ENCODE assay signal across 17 cellular contexts in genomic region chr1:206805357-206805756, GRCh38. TPM values are rescaled to one million over a fixed set of nuclear protein-coding genes. Genes with fewer than 3 reads are reported as not detected.
DNase-seq lines count a peak whose midpoint lies in the region; ATAC-seq and TF ChIP-seq lines count a peak whose summit lies in the region.
"Had no signal": no experiment of that assay in that cellular context is flagged by ENCODE, and none has a peak within 500 bp of the region (broad histone marks: within the 10 kb centered on the region; RNA-seq: fewer than 3 reads in every experiment).

No MANE protein-coding gene starts in this region.

- H3K4me3 ChIP-seq in A673 (ENCODE audit: low read depth, low read length, poor library complexity, severe bottlenecking), result no peak overlapping the region

- H3K27ac Mint-ChIP-seq in activated CD4-positive, alpha-beta T cell treated with anti-CD3 and anti-CD28 coated beads for 36 hours, result peak overlapping the region; percentile 24
- H3K27ac Mint-ChIP-seq in stimulated activated naive CD8-positive, alpha-beta T cell treated with anti-CD3 and anti-CD28 coated beads, Interleukin-15, amount 100 ng/mL, for 72 hours, result no peak overlapping the region
- H3K27ac Mint-ChIP-seq in activated naive CD8-positive, alpha-beta T cell treated with anti-CD3 and anti-CD28 coated beads for 36 hours, result peak overlapping the region; percentile 28

- CTCF ChIA-PET in activated CD4-positive, alpha-beta T cell treated with anti-CD3 and anti-CD28 coated beads for 36 hours (lab: Charles Lee), result interaction anchor here (0.8 to 9.9 kb wide), 24 partner anchors 10 to 196 kb away, joined by 3 to 198 read pairs (median 4); partner anchors contain the start of genes IL19 and IL20
- CTCF ChIA-PET in A673 (lab: Charles Lee), result no interaction called here

- no peak overlapping the region for H3K27ac ChIP-seq in A673 (ENCODE audit: low read depth, low read length, poor library complexity, severe bottlenecking)
- H3K27ac ChIP-seq: RWPE1 had no signal

- H3K27me3 Mint-ChIP-seq in activated CD4-positive, alpha-beta T cell treated with anti-CD3 and anti-CD28 coated beads for 36 hours, result peaks cover 9% of the 10 kb centered on the region
- H3K27me3 Mint-ChIP-seq in stimulated activated naive CD8-positive, alpha-beta T cell treated with anti-CD3 and anti-CD28 coated beads, Interleukin-15, amount 100 ng/mL, for 72 hours, result no peaks in the 10 kb centered on the region
- no peaks in the 10 kb centered on the region for H3K27me3 Mint-ChIP-seq in activated naive CD8-positive, alpha-beta T cell treated with anti-CD3 and anti-CD28 coated beads for 36 hours

- ATAC-seq in activated CD4-positive, alpha-beta T cell treated with anti-CD3 and anti-CD28 coated beads for 36 hours, result no peak
- ATAC-seq in stimulated activated naive CD8-positive, alpha-beta T cell treated with anti-CD3 and anti-CD28 coated beads, Interleukin-15, amount 100 ng/mL, for 72 hours, result no peak
- no peak for ATAC-seq in stimulated activated naive CD8-positive, alpha-beta T cell treated with anti-CD3 and anti-CD28 coated beads, Interleukin-15, Interleukin-2, amounts not matched to agents 100 U/mL and 50 U/mL, for 24 hours

- POLR2A ChIA-PET in activated CD4-positive, alpha-beta T cell treated with anti-CD3 and anti-CD28 coated beads for 36 hours (lab: Charles Lee), result interaction anchor here (1.0 kb wide), 1 partner anchor 12 kb away, joined by 3 read pairs; no protein-coding TSS in a partner anchor
- POLR2A ChIA-PET in A673 (lab: Charles Lee; ENCODE audit: low non-redundant PET), result no interaction called here

- H3K4me1 Mint-ChIP-seq in activated CD4-positive, alpha-beta T cell treated with anti-CD3 and anti-CD28 coated beads for 36 hours, result peaks cover 66% of the 10 kb centered on the region
- peaks cover 80% of the 10 kb centered on the region for H3K4me1 Mint-ChIP-seq in stimulated activated naive CD8-positive, alpha-beta T cell treated with anti-CD3 and anti-CD28 coated beads, Interleukin-15, amount 100 ng/mL, for 72 hours
- H3K4me1 Mint-ChIP-seq in activated naive CD8-positive, alpha-beta T cell treated with anti-CD3 and anti-CD28 coated beads for 36 hours, result peaks cover 76% of the 10 kb centered on the region

- H3K9me3 Mint-ChIP-seq in activated CD4-positive, alpha-beta T cell treated with anti-CD3 and anti-CD28 coated beads for 36 hours (ENCODE audit: low read depth), result no peaks in the 10 kb centered on the region
- H3K9me3 Mint-ChIP-seq in stimulated activated naive CD8-positive, alpha-beta T cell treated with anti-CD3 and anti-CD28 coated beads, Interleukin-15, amount 100 ng/mL, for 72 hours, result no peaks in the 10 kb centered on the region
- no peaks in the 10 kb centered on the region for H3K9me3 Mint-ChIP-seq in activated naive CD8-positive, alpha-beta T cell treated with anti-CD3 and anti-CD28 coated beads for 36 hours

- intact Hi-C loops in activated CD4-positive, alpha-beta T cell treated with anti-CD3 and anti-CD28 coated beads for 36 hours (cut with DNase I, micrococcal nuclease), result loop anchor here (5.0 to 10.0 kb wide), 3 partner anchors 168 to 1019 kb away; partner anchors contain the start of gene DYRK3 (in 1 of the 2)
- intact Hi-C loops in A673 (cut with micrococcal nuclease; ENCODE audit: unreplicated experiment), result no loop called here

- H3K27me3 ChIP-seq in A673 (replicated peaks; ENCODE audit: insufficient read depth, low read depth, low read length, poor library complexity), result peaks cover 8% of the 10 kb centered on the region

- no peaks in the 10 kb centered on the region for H3K4me1 ChIP-seq in A673 (ENCODE audit: insufficient read depth, low read length, poor library complexity, severe bottlenecking)

- H3K36me3 Mint-ChIP-seq in activated CD4-positive, alpha-beta T cell treated with anti-CD3 and anti-CD28 coated beads for 36 hours (ENCODE audit: low read depth), result no peaks in the 10 kb centered on the region
- no peaks in the 10 kb centered on the region for H3K36me3 Mint-ChIP-seq in activated naive CD8-positive, alpha-beta T cell treated with anti-CD3 and anti-CD28 coated beads for 36 hours

- no peaks in the 10 kb centered on the region for H3K36me3 ChIP-seq in A673 (ENCODE audit: insufficient read depth, low read length, poor library complexity, severe bottlenecking)

- no peak for DNase-seq in activated CD4-positive, alpha-beta T cell treated with anti-CD3 and anti-CD28 coated beads for 36 hours
- no peak for DNase-seq in activated CD4-positive, alpha-beta T cell treated with anti-CD3 and anti-CD28 coated beads, Interleukin-2, amount 50 U/mL, for 48 hours
- DNase-seq in stimulated activated naive CD8-positive, alpha-beta T cell treated with anti-CD3 and anti-CD28 coated beads, Interleukin-15, amount 100 ng/mL, for 72 hours, result no peak
- no peak for DNase-seq in stimulated activated naive CD8-positive, alpha-beta T cell treated with anti-CD3 and anti-CD28 coated beads, Interleukin-15, Interleukin-2, amounts not matched to agents 100 U/mL and 50 U/mL, for 24 hours
- no peak for DNase-seq in activated naive CD8-positive, alpha-beta T cell treated with anti-CD3 and anti-CD28 coated beads for 36 hours
- DNase-seq in glomerular visceral epithelial cell (ENCODE audit: extremely low spot score) (no peak), NCI-H146 (lab: John Stamatoyannopoulos, UW) (no peak), A673 (ENCODE audit: low spot score) (no peak)
- DNase-seq: 8988T, GF-D8, KBM-7, NCI-H1436, NCI-H2029 treated with DMSO at 0.1 percent for 48 hours, NCI-H446 treated with DMSO at 0.1 percent for 48 hours had no signal

- no TSS peak for BruUV-seq in A673 (replicated peaks; lab: Mats Ljungman, UMichigan)

- H3K4me3 Mint-ChIP-seq in activated CD4-positive, alpha-beta T cell treated with anti-CD3 and anti-CD28 coated beads for 36 hours, result no peak overlapping the region
- H3K4me3 Mint-ChIP-seq in stimulated activated naive CD8-positive, alpha-beta T cell treated with anti-CD3 and anti-CD28 coated beads, Interleukin-15, amount 100 ng/mL, for 72 hours, result peak overlapping the region; percentile 23 to 30
- H3K4me3 Mint-ChIP-seq in activated naive CD8-positive, alpha-beta T cell treated with anti-CD3 and anti-CD28 coated beads for 36 hours, result no peak overlapping the region

- no peak for TF ChIP-seq CTCF in A673 (conservative IDR thresholded peaks at IDR 0.05; ENCODE audit: low read depth, low read length)

- no peaks in the 10 kb centered on the region for H3K9me3 ChIP-seq in A673 (ENCODE audit: low read depth, low read length, poor library complexity, severe bottlenecking)

RNA-seq across cellular contexts. Expression of gene IL10, which starts 33.1 kb away (rescaled TPM):
- total RNA-seq in activated CD4-positive, alpha-beta T cell treated with anti-CD3 and anti-CD28 coated beads for 36 hours, result 1 to 10 TPM; 1.3 to 1.6 TPM
- not detected for total RNA-seq in activated naive CD8-positive, alpha-beta T cell treated with anti-CD3 and anti-CD28 coated beads for 36 hours
- not detected in 2 replicates for total RNA-seq in A673 (2021)
- total RNA-seq: Daoy, H1 had no signal

RNA-seq across cellular contexts. Expression of gene IL19, which starts 34.8 kb away (rescaled TPM):
- not detected for total RNA-seq in activated CD4-positive, alpha-beta T cell treated with anti-CD3 and anti-CD28 coated beads for 36 hours
- not detected for total RNA-seq in activated naive CD8-positive, alpha-beta T cell treated with anti-CD3 and anti-CD28 coated beads for 36 hours
- not detected in 2 replicates for total RNA-seq in A673 (2021)
- total RNA-seq: Daoy, H1 had no signal

Comparison
In these comparisons a context has a peak if more than half of its experiments do, and no peak if none do; other contexts are left out.
1. H3K27ac Mint-ChIP-seq: peak in activated CD4-positive, alpha-beta T cell treated with anti-CD3 and anti-CD28 coated beads for 36 hours (single experiment) and activated naive CD8-positive, alpha-beta T cell treated with anti-CD3 and anti-CD28 coated beads for 36 hours (single experiment); none in stimulated activated naive CD8-positive, alpha-beta T cell treated with anti-CD3 and anti-CD28 coated beads, Interleukin-15, amount 100 ng/mL, for 72 hours (0 of 2).
2. H3K4me3 Mint-ChIP-seq: peak in stimulated activated naive CD8-positive, alpha-beta T cell treated with anti-CD3 and anti-CD28 coated beads, Interleukin-15, amount 100 ng/mL, for 72 hours (2 of 2); none in activated CD4-positive, alpha-beta T cell treated with anti-CD3 and anti-CD28 coated beads for 36 hours (single experiment) and activated naive CD8-positive, alpha-beta T cell treated with anti-CD3 and anti-CD28 coated beads for 36 hours (single experiment).